Comparison of ENCODE assay signal across 12 cellular contexts in the genomic region with DNA sequence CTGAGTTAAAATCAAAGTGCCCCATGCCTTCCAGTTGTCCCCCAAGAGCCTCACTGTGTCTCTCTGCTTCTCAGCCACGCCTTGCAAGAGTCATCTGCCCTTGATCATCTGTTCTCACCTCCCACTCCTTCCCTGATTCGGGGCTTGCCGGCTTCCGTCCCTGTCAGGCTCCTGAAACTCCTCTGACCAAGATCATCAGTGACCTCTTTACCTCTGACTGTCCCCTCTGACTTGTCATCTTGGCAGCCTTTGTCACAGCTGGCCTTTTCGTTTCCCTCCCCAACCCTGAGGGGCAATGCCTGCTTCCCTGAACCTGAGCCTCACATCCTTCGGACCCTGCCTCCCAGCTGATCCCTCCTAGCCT.
A peak's percentile ranks its signal among the peaks of the same experiment; 100 is the strongest.
DNase-seq lines count a peak whose midpoint lies in the region; ATAC-seq and TF ChIP-seq lines count a peak whose summit lies in the region.
"Had no signal": no experiment of that assay in that cellular context is flagged by ENCODE, and none has a peak within 500 bp of the region (broad histone marks: within the 10 kb centered on the region; RNA-seq: fewer than 3 reads in every experiment).

No MANE protein-coding gene starts in this region.

- H3K27ac Mint-ChIP-seq in activated CD8-positive, alpha-beta memory T cell treated with anti-CD3 and anti-CD28 coated beads, Interleukin-2, amount 10 ng/mL, durations not matched to agents 7 days and 5 days, result peak overlapping the region; percentile 27
- H3K27ac Mint-ChIP-seq in CD4-positive, alpha-beta T cell, result no peak overlapping the region
- H3K27ac Mint-ChIP-seq: activated naive CD8-positive, alpha-beta T cell treated with anti-CD3 and anti-CD28 coated beads, Interleukin-2, amount 10 ng/mL, durations not matched to agents 7 days and 5 days; progenitor cell of endocrine pancreas had no signal

- no peaks in the 10 kb centered on the region for H3K79me2 ChIP-seq in osteoblast (ENCODE audit: insufficient read depth, low read length)

- POLR2A ChIA-PET in CD4-positive, alpha-beta T cell (lab: Charles Lee), result no interaction called here

- H3K27me3 Mint-ChIP-seq in activated CD8-positive, alpha-beta memory T cell treated with anti-CD3 and anti-CD28 coated beads, Interleukin-2, amount 10 ng/mL, durations not matched to agents 7 days and 5 days, result peaks cover 4% of the 10 kb centered on the region
- peaks cover 8% of the 10 kb centered on the region for H3K27me3 Mint-ChIP-seq in CD4-positive, alpha-beta T cell

- no peak overlapping the region for H3K27ac ChIP-seq in CD4-positive, alpha-beta T cell (ENCODE audit: low read depth, low read length)
- no peak overlapping the region for H3K27ac ChIP-seq in osteoblast (ENCODE audit: low read depth, low read length)
- H3K27ac ChIP-seq: SJCRH30 had no signal

- CTCF ChIA-PET in activated CD8-positive, alpha-beta memory T cell treated with anti-CD3 and anti-CD28 coated beads, Interleukin-2, amount 10 ng/mL, durations not matched to agents 7 days and 5 days (lab: Charles Lee), result interaction anchor here (0.8 to 3.9 kb wide), 4 partner anchors 28 to 84 kb away, joined by 3 to 26 read pairs (median 3); a partner anchor contains a TSS
- CTCF ChIA-PET in CD4-positive, alpha-beta T cell (lab: Charles Lee), result interaction anchor here (1.7 kb wide), 1 partner anchor 83 kb away, joined by 4 read pairs; no protein-coding TSS in a partner anchor

- DNase-seq in activated CD8-positive, alpha-beta memory T cell treated with anti-CD3 and anti-CD28 coated beads, Interleukin-2, amount 10 ng/mL, durations not matched to agents 7 days and 5 days, result peak; percentile 68
- peak; percentile 45 to 65 for DNase-seq in stimulated activated CD4-positive, alpha-beta T cell treated with anti-CD3 and anti-CD28 coated beads, Interleukin-4, amount 100 ng/mL, for 48 hours (ENCODE audit: low read depth in 2 of 2)
- DNase-seq in CD4-positive, alpha-beta T cell, result no peak
- DNase-seq in osteoblast (ENCODE audit: insufficient read length, low spot score, missing footprints) (no peak), hepatic stellate cell (ENCODE audit: low spot score) (no peak)
- DNase-seq: activated naive CD8-positive, alpha-beta T cell treated with anti-CD3 and anti-CD28 coated beads, Interleukin-2, amount 10 ng/mL, durations not matched to agents 7 days and 5 days; NCI-H2029 treated with DMSO at 0.1 percent for 48 hours; SJCRH30 had no signal

- no peaks in the 10 kb centered on the region for H4K20me1 ChIP-seq in osteoblast (ENCODE audit: insufficient read depth, low read length)

- peaks cover 1% of the 10 kb centered on the region for H3K36me3 Mint-ChIP-seq in activated CD8-positive, alpha-beta memory T cell treated with anti-CD3 and anti-CD28 coated beads, Interleukin-2, amount 10 ng/mL, durations not matched to agents 7 days and 5 days
- no peaks in the 10 kb centered on the region for H3K36me3 Mint-ChIP-seq in CD4-positive, alpha-beta T cell (ENCODE audit: low read depth)
- H3K36me3 Mint-ChIP-seq: activated naive CD8-positive, alpha-beta T cell treated with anti-CD3 and anti-CD28 coated beads, Interleukin-2, amount 10 ng/mL, durations not matched to agents 7 days and 5 days had no signal

- H3K9me3 Mint-ChIP-seq in activated CD8-positive, alpha-beta memory T cell treated with anti-CD3 and anti-CD28 coated beads, Interleukin-2, amount 10 ng/mL, durations not matched to agents 7 days and 5 days (ENCODE audit: low read depth), result no peaks in the 10 kb centered on the region
- no peaks in the 10 kb centered on the region for H3K9me3 Mint-ChIP-seq in CD4-positive, alpha-beta T cell
- H3K9me3 Mint-ChIP-seq: activated naive CD8-positive, alpha-beta T cell treated with anti-CD3 and anti-CD28 coated beads, Interleukin-2, amount 10 ng/mL, durations not matched to agents 7 days and 5 days had no signal

- intact Hi-C loops in CD4-positive, alpha-beta T cell (cut with DNase I, micrococcal nuclease), result no loop called here

- ATAC-seq in GM18867 (IDR thresholded peaks at IDR 0.05; ENCODE audit: unreplicated experiment) (peak; percentile 67), HG02588 (IDR thresholded peaks at IDR 0.05; ENCODE audit: unreplicated experiment) (peak; percentile 58), GM18502 (IDR thresholded peaks at IDR 0.05; ENCODE audit: poor library complexity, unreplicated experiment) (no peak)
- ATAC-seq in activated CD8-positive, alpha-beta memory T cell treated with anti-CD3 and anti-CD28 coated beads, Interleukin-2, amount 10 ng/mL, durations not matched to agents 7 days and 5 days, result peak; percentile 63
- no peak for ATAC-seq in CD4-positive, alpha-beta T cell (ENCODE audit: poor library complexity)

- no peak overlapping the region for H3K4me3 ChIP-seq in osteoblast (ENCODE audit: insufficient read depth, low read length)
- H3K4me3 ChIP-seq: SJCRH30 had no signal

- no peaks in the 10 kb centered on the region for H3K4me1 ChIP-seq in osteoblast (ENCODE audit: insufficient read depth, low read length)
- H3K4me1 ChIP-seq: SJCRH30 had no signal

- H3K27me3 ChIP-seq in CD4-positive, alpha-beta T cell (ENCODE audit: control insufficient read depth, insufficient read depth, low read length), result no peaks in the 10 kb centered on the region
- H3K27me3 ChIP-seq in osteoblast (ENCODE audit: insufficient read depth, low read length), result peaks cover 4% of the 10 kb centered on the region
- H3K27me3 ChIP-seq: SJCRH30 had no signal

- peaks cover 33% of the 10 kb centered on the region for H3K4me1 Mint-ChIP-seq in activated CD8-positive, alpha-beta memory T cell treated with anti-CD3 and anti-CD28 coated beads, Interleukin-2, amount 10 ng/mL, durations not matched to agents 7 days and 5 days
- H3K4me1 Mint-ChIP-seq in CD4-positive, alpha-beta T cell (ENCODE audit: low read depth), result peaks cover 18% of the 10 kb centered on the region

- no peak overlapping the region for H2AFZ ChIP-seq in osteoblast (ENCODE audit: low read length)

- no peak overlapping the region for H3K4me2 ChIP-seq in osteoblast (ENCODE audit: insufficient read depth, low read length)

- H3K36me3 ChIP-seq in osteoblast (ENCODE audit: insufficient read depth, low read length), result no peaks in the 10 kb centered on the region

- no peaks in the 10 kb centered on the region for H3K9me3 ChIP-seq in CD4-positive, alpha-beta T cell (ENCODE audit: control insufficient read depth, low read length)
- H3K9me3 ChIP-seq in osteoblast (ENCODE audit: low read depth, low read length), result no peaks in the 10 kb centered on the region
- H3K9me3 ChIP-seq: SJCRH30 had no signal

- no peak for TF ChIP-seq CTCF in CD4-positive, alpha-beta T cell (IDR thresholded peaks at IDR 0.05)
- TF ChIP-seq CTCF in osteoblast (IDR thresholded peaks at IDR 0.05; ENCODE audit: extremely low read depth, low read depth, low read length), result no peak

- H3K4me3 Mint-ChIP-seq in activated CD8-positive, alpha-beta memory T cell treated with anti-CD3 and anti-CD28 coated beads, Interleukin-2, amount 10 ng/mL, durations not matched to agents 7 days and 5 days, result no peak overlapping the region
- H3K4me3 Mint-ChIP-seq in CD4-positive, alpha-beta T cell, result no peak overlapping the region
- H3K4me3 Mint-ChIP-seq: activated naive CD8-positive, alpha-beta T cell treated with anti-CD3 and anti-CD28 coated beads, Interleukin-2, amount 10 ng/mL, durations not matched to agents 7 days and 5 days had no signal

Comparison
In these comparisons a context has a peak if more than half of its experiments do, and no peak if none do; other contexts are left out.
1. ATAC-seq: peak in GM18867 (single experiment), HG02588 (single experiment) and activated CD8-positive, alpha-beta memory T cell treated with anti-CD3 and anti-CD28 coated beads, Interleukin-2, amount 10 ng/mL, durations not matched to agents 7 days and 5 days (single experiment); none in CD4-positive, alpha-beta T cell (single experiment) and GM18502 (single experiment).
2. DNase-seq: peak in activated CD8-positive, alpha-beta memory T cell treated with anti-CD3 and anti-CD28 coated beads, Interleukin-2, amount 10 ng/mL, durations not matched to agents 7 days and 5 days (single experiment) and stimulated activated CD4-positive, alpha-beta T cell treated with anti-CD3 and anti-CD28 coated beads, Interleukin-4, amount 100 ng/mL, for 48 hours (2 of 2); none in CD4-positive, alpha-beta T cell (0 of 10), osteoblast (single experiment) and hepatic stellate cell (single experiment).